In genomic region chr10:130138479-130138866, GRCh38 we compare ENCODE assay signal across 8 cellular contexts. TPM values are rescaled to one million over a fixed set of nuclear protein-coding genes. Genes with fewer than 3 reads are reported as not detected.
A peak's percentile ranks its signal among the peaks of the same experiment; 100 is the strongest.
DNase-seq lines count a peak whose midpoint lies in the region; ATAC-seq, FAIRE-seq and TF ChIP-seq lines count a peak whose summit lies in the region.

No MANE protein-coding gene starts in this region.

- H3K27ac Mint-ChIP-seq in nephron progenitor cell = no peak overlapping the region

- peaks cover 10% of the 10 kb centered on the region for H3K27me3 Mint-ChIP-seq in nephron progenitor cell (ENCODE audit: low read depth, poor library complexity)

- peaks cover 47% of the 10 kb centered on the region for H3K4me1 Mint-ChIP-seq in nephron progenitor cell

- H3K9me3 Mint-ChIP-seq in nephron progenitor cell = no peaks in the 10 kb centered on the region

- DNase-seq in H54 (ENCODE audit: insufficient read length, low spot score) = peak; percentile 41
- peak; percentile 67 for DNase-seq in NCI-H2196 (lab: John Stamatoyannopoulos, UW; ENCODE audit: unreplicated experiment)
- DNase-seq in brain microvascular endothelial cell = peak; percentile 61
- no peak for DNase-seq in nephron progenitor cell
- no peak for DNase-seq in D341Med (ENCODE audit: low spot score)
- DNase-seq in NCI-H524 (lab: John Stamatoyannopoulos, UW) = no peak
- no peak for DNase-seq in SK-N-DZ (ENCODE audit: low spot score)

- H3K4me3 Mint-ChIP-seq in nephron progenitor cell = peak overlapping the region; percentile 89

- peak; percentile 70 for FAIRE-seq in H54 (lab: Jason Lieb, UNC)

- H3K27me3 ChIP-seq in brain microvascular endothelial cell (replicated peaks) = no peaks in the 10 kb centered on the region

- ATAC-seq in HG03565 (IDR thresholded peaks at IDR 0.05; ENCODE audit: unreplicated experiment) = no peak

- in situ Hi-C loops in brain microvascular endothelial cell (cut with HindIII; ENCODE audit: low pct_ligation_motif_present, low sequenced_read_pairs) = no loop called here

- peaks cover 10% of the 10 kb centered on the region for H3K36me3 ChIP-seq in brain microvascular endothelial cell (replicated peaks)

- no peak overlapping the region for H3K4me3 ChIP-seq in brain microvascular endothelial cell (ENCODE audit: low read depth, low read length)

- TF ChIP-seq CTCF in brain microvascular endothelial cell (IDR thresholded peaks at IDR 0.05; ENCODE audit: low read depth, low read length, missing control alignments) (no peak), nephron progenitor cell (IDR thresholded peaks at IDR 0.05) (no peak)

- no peak for TF ChIP-seq POLR2A in H54 (IDR thresholded peaks at IDR 0.05; ENCODE audit: low read depth, low read length)

- H3K27ac ChIP-seq in brain microvascular endothelial cell = peak overlapping the region; percentile 31

- H3K36me3 Mint-ChIP-seq in nephron progenitor cell (ENCODE audit: low read depth) = peaks cover 35% of the 10 kb centered on the region

RNA-seq across cellular contexts. Expression of gene GLRX3, which starts 2.3 kb away (rescaled TPM):
- polyA plus RNA-seq in SK-N-DZ (2014; cell fraction: cytosol; rRNA removed) = 184 and 188 TPM in 2 replicates
- polyA plus RNA-seq in SK-N-DZ (2014; cell fraction: nucleus; rRNA removed) = 98.6 and 112 TPM in 2 replicates

RNA-seq across cellular contexts. Expression of gene C10orf143, which starts 27.8 kb away (rescaled TPM):
- polyA plus RNA-seq in SK-N-DZ (2014; cell fraction: cytosol; rRNA removed) = 0.15 and 0.20 TPM in 2 replicates
- polyA plus RNA-seq in SK-N-DZ (2014; cell fraction: nucleus; rRNA removed) = 0.38 TPM in 1 of 2 replicates, not detected in the other

Comparison
In these comparisons a context has a peak if more than half of its experiments do, and no peak if none do; other contexts are left out.
1. DNase-seq: peak in H54 (single experiment), NCI-H2196 (single experiment) and brain microvascular endothelial cell (single experiment); none in nephron progenitor cell (single experiment), D341Med (single experiment), NCI-H524 (0 of 2) and SK-N-DZ (single experiment).